In genomic region chr6:37983720-37984501, GRCh38 we compare ENCODE assay signal across 25 cellular contexts.
DNase-seq lines count a peak whose midpoint lies in the region; ATAC-seq and TF ChIP-seq lines count a peak whose summit lies in the region.
"Had no signal": no experiment of that assay in that cellular context is flagged by ENCODE, and none has a peak within 500 bp of the region (broad histone marks: within the 10 kb centered on the region; RNA-seq: fewer than 3 reads in every experiment).

No MANE protein-coding gene starts in this region.

- H3K9ac ChIP-seq in SK-N-MC (ENCODE audit: insufficient read length), result no peak overlapping the region
- H3K9ac ChIP-seq: SK-N-SH had no signal

- H3K4me3 ChIP-seq in SK-N-MC (no peak overlapping the region), fibroblast of the aortic adventitia (ENCODE audit: low read depth, low read length) (no peak overlapping the region), gastroesophageal sphincter (no peak overlapping the region)
- H3K4me3 ChIP-seq: testis, vagina had no signal

- H3K27ac Mint-ChIP-seq in activated naive CD4-positive, alpha-beta T cell treated with anti-CD3 and anti-CD28 coated beads, Interleukin-2, amount 50 U/mL, for 72 hours, result peak overlapping the region; percentile 80 to 82
- no peak overlapping the region for H3K27ac Mint-ChIP-seq in type B pancreatic cell
- H3K27ac Mint-ChIP-seq: activated CD4-positive, alpha-beta T cell treated with anti-CD3 and anti-CD28 coated beads, Interleukin-2, amount 10 ng/mL, durations not matched to agents 7 days and 5 days; HFFc6; T-helper 17 cell had no signal

- peaks cover 50% of the 10 kb centered on the region for H3K4me1 Mint-ChIP-seq in type B pancreatic cell (ENCODE audit: unreplicated experiment)

- TF ChIP-seq CTCF in fibroblast of the aortic adventitia (IDR thresholded peaks at IDR 0.05; ENCODE audit: insufficient read depth, low read length), result no peak
- TF ChIP-seq CTCF in type B pancreatic cell (conservative IDR thresholded peaks at IDR 0.05), result no peak
- TF ChIP-seq CTCF in gastroesophageal sphincter (IDR thresholded peaks at IDR 0.05), result no peak

- no peaks in the 10 kb centered on the region for H3K36me3 Mint-ChIP-seq in activated naive CD4-positive, alpha-beta T cell treated with anti-CD3 and anti-CD28 coated beads, Interleukin-2, amount 50 U/mL, for 72 hours
- no peaks in the 10 kb centered on the region for H3K36me3 Mint-ChIP-seq in type B pancreatic cell

- 85 to 86% methylated on average over 1 to 3 of the region's 3 CpGs for WGBS in gastroesophageal sphincter (ENCODE audit: low coverage in 1 of 2), 2 donors

- H3K9me3 Mint-ChIP-seq in activated naive CD4-positive, alpha-beta T cell treated with anti-CD3 and anti-CD28 coated beads, Interleukin-2, amount 50 U/mL, for 72 hours, result no peaks in the 10 kb centered on the region
- H3K9me3 Mint-ChIP-seq in type B pancreatic cell, result no peaks in the 10 kb centered on the region
- H3K9me3 Mint-ChIP-seq: activated CD4-positive, alpha-beta T cell treated with anti-CD3 and anti-CD28 coated beads, Interleukin-2, amount 10 ng/mL, durations not matched to agents 7 days and 5 days; HFFc6 had no signal

- H3K27ac ChIP-seq in SK-N-MC (peak overlapping the region; percentile 77), gastroesophageal sphincter (no peak overlapping the region)
- H3K27ac ChIP-seq: brain microvascular endothelial cell, vagina had no signal

- DNase-seq in activated naive CD4-positive, alpha-beta T cell treated with anti-CD3 and anti-CD28 coated beads, Interleukin-2, amount 50 U/mL, for 72 hours (ENCODE audit: low spot score in 2 of 2), result no peak
- no peak for DNase-seq in activated naive CD4-positive, alpha-beta T cell treated with Interleukin-2 at 50 U/mL for 16 hours
- DNase-seq in SK-N-MC (ENCODE audit: low read depth, low spot score), result no peak
- DNase-seq in fibroblast of the aortic adventitia (ENCODE audit: low read depth), result peak; percentile 17
- no peak for DNase-seq in SHP77 (lab: John Stamatoyannopoulos, UW)
- no peak for DNase-seq in type B pancreatic cell (ENCODE audit: extremely low spot score, unreplicated experiment)
- DNase-seq: activated CD4-positive, alpha-beta T cell treated with anti-CD3 and anti-CD28 coated beads, Interleukin-2, amount 10 ng/mL, durations not matched to agents 7 days and 5 days; brain microvascular endothelial cell; DMS153; effector memory CD4-positive, alpha-beta T cell; erythroblast; foreskin fibroblast; HFFc6; mesenchymal stem cell; NCI-H1105 treated with DMSO at 0.1 percent for 48 hours; NCI-H2029 treated with DMSO at 0.1 percent for 48 hours; NCI-H226; NCI-H748 treated with DMSO at 0.1 percent for 48 hours; nucleus accumbens; RPMI8226; SK-N-SH; T-helper 17 cell; testis had no signal

- no peak for TF ChIP-seq EP300 in gastroesophageal sphincter (IDR thresholded peaks at IDR 0.05)

- H3K4me3 Mint-ChIP-seq in type B pancreatic cell, result no peak overlapping the region
- H3K4me3 Mint-ChIP-seq: activated CD4-positive, alpha-beta T cell treated with anti-CD3 and anti-CD28 coated beads, Interleukin-2, amount 10 ng/mL, durations not matched to agents 7 days and 5 days; HFFc6; T-helper 17 cell had no signal

- ATAC-seq in activated naive CD4-positive, alpha-beta T cell treated with anti-CD3 and anti-CD28 coated beads, Interleukin-2, amount 50 U/mL, for 72 hours, result peak; percentile 60 to 72
- no peak for ATAC-seq in gastroesophageal sphincter
- ATAC-seq: T-helper 17 cell had no signal

- H3K36me3 ChIP-seq in SK-N-MC (ENCODE audit: insufficient read depth, low read length) (no peaks in the 10 kb centered on the region), gastroesophageal sphincter (no peaks in the 10 kb centered on the region)
- H3K36me3 ChIP-seq: brain microvascular endothelial cell, vagina had no signal

- peaks cover 26 to 83% (median 26%) of the 10 kb centered on the region in 3 donors for H3K4me1 ChIP-seq in gastroesophageal sphincter

- no peaks in the 10 kb centered on the region for H3K27me3 Mint-ChIP-seq in type B pancreatic cell
- H3K27me3 Mint-ChIP-seq: activated CD4-positive, alpha-beta T cell treated with anti-CD3 and anti-CD28 coated beads, Interleukin-2, amount 10 ng/mL, durations not matched to agents 7 days and 5 days; T-helper 17 cell had no signal

- TF ChIP-seq POLR2A in gastroesophageal sphincter (IDR thresholded peaks at IDR 0.05), result no peak

- H3K27me3 ChIP-seq in gastroesophageal sphincter, result no peaks in the 10 kb centered on the region
- H3K27me3 ChIP-seq: brain microvascular endothelial cell, testis, vagina had no signal

- no peaks in the 10 kb centered on the region for H3K9me3 ChIP-seq in SK-N-MC (ENCODE audit: low read depth, low read length)
- H3K9me3 ChIP-seq in gastroesophageal sphincter, result no peaks in the 10 kb centered on the region
- H3K9me3 ChIP-seq: SK-N-SH, testis, vagina had no signal
